ENCODE assay signal across 28 cellular contexts in genomic region chr5:36364473-36364872, GRCh38.
"Had no signal": no experiment of that assay in that cellular context is flagged by ENCODE, and none has a peak within 500 bp of the region (broad histone marks: within the 10 kb centered on the region; RNA-seq: fewer than 3 reads in every experiment).

No MANE protein-coding gene starts in this region.

- ATAC-seq: activated CD4-positive, CD25-positive, alpha-beta regulatory T cell treated with anti-CD3 and anti-CD28 coated beads, Interleukin-2, amount 50 U/mL, for 24 hours; activated CD8-positive, alpha-beta T cell treated with anti-CD3 and anti-CD28 coated beads for 36 hours; activated T-cell treated with anti-CD3 and anti-CD28 coated beads, Interleukin-2, amount 50 U/mL, for 4 hours; activated T-helper 17 cell treated with anti-CD3 and anti-CD28 coated beads, Interleukin-2, amount 50 U/mL, for 72 hours; gastroesophageal sphincter had no signal

- H3K4me1 ChIP-seq: breast epithelium, colonic mucosa had no signal

- DNase-seq: activated B cell treated with CpG ODN at 0.5 μM for 24 hours; activated CD4-positive, alpha-beta T cell treated with anti-CD3 and anti-CD28 coated beads for 48 hours; activated CD4-positive, alpha-beta T cell treated with anti-CD3 and anti-CD28 coated beads, Interleukin-2, amount 50 U/mL, for 1 hour; activated CD4-positive, alpha-beta T cell treated with anti-CD3 and anti-CD28 coated beads, Interleukin-2, amount 50 U/mL, for 48 hours; activated CD8-positive, alpha-beta memory T cell treated with anti-CD3 and anti-CD28 coated beads for 24 hours; activated CD8-positive, alpha-beta T cell treated with anti-CD3 and anti-CD28 coated beads for 36 hours; activated effector memory CD4-positive, alpha-beta T cell treated with Interleukin-2 at 50 U/mL for 16 hours; activated gamma-delta T cell treated with Interleukin-2 at 50 U/mL for 16 hours; activated naive CD4-positive, alpha-beta T cell treated with anti-CD3 and anti-CD28 coated beads, Interleukin-2, amount 50 U/mL, for 16 hours; activated naive CD4-positive, alpha-beta T cell treated with Interleukin-2 at 50 U/mL for 16 hours; activated T-cell treated with anti-CD3 and anti-CD28 coated beads, Interleukin-2, amount 50 U/mL, for 4 hours; amygdala; aorta; central memory CD4-positive, alpha-beta T cell; cerebellar nuclear complex; colonic mucosa; effector CD8-positive, alpha-beta T cell; esophagus squamous epithelium; foreskin melanocyte; heart right ventricle; T1000; WERI-Rb-1 had no signal

- H3K36me3 ChIP-seq: breast epithelium, cardiac muscle cell, colonic mucosa, esophagus squamous epithelium, gastroesophageal sphincter, heart right ventricle, WERI-Rb-1 had no signal

- H3K27me3 ChIP-seq: breast epithelium, cardiac muscle cell, colonic mucosa, esophagus squamous epithelium, gastroesophageal sphincter, heart right ventricle had no signal

- H3K9me3 ChIP-seq: breast epithelium, colonic mucosa, esophagus squamous epithelium, gastroesophageal sphincter, heart right ventricle had no signal

- H3K4me3 ChIP-seq: breast epithelium, cardiac muscle cell, colonic mucosa, esophagus squamous epithelium, gastroesophageal sphincter, heart right ventricle had no signal

- H3K27ac ChIP-seq: breast epithelium, cardiac muscle cell, colonic mucosa, epithelial cell of prostate, esophagus squamous epithelium, gastroesophageal sphincter, WERI-Rb-1 had no signal
